Comparison of ENCODE assay signal across 27 cellular contexts in genomic region chr22:27518583-27519437, GRCh38.
DNase-seq lines count a peak whose midpoint lies in the region; ATAC-seq, FAIRE-seq and TF ChIP-seq lines count a peak whose summit lies in the region.
"Had no signal": no experiment of that assay in that cellular context is flagged by ENCODE, and none has a peak within 500 bp of the region (broad histone marks: within the 10 kb centered on the region; RNA-seq: fewer than 3 reads in every experiment).

No MANE protein-coding gene starts in this region.

- H2AK5ac ChIP-seq in neuronal stem cell (ENCODE audit: low read depth, low read length), result peak overlapping the region; percentile 15

- H3K27ac ChIP-seq in HUES48 (ENCODE audit: low read depth, low read length), result no peak overlapping the region
- peak overlapping the region; percentile 21 for H3K27ac ChIP-seq in neuronal stem cell (replicated peaks; ENCODE audit: low read length)
- H3K27ac ChIP-seq: brain microvascular endothelial cell, esophagus squamous epithelium, SK-N-MC, thoracic aorta had no signal

- H2AFZ ChIP-seq in neuronal stem cell (ENCODE audit: low read length), result peak overlapping the region; percentile 88

- H2BK15ac ChIP-seq in neuronal stem cell (ENCODE audit: low read length), result peak overlapping the region; percentile 77

- no peak for DNase-seq in neuronal stem cell (ENCODE audit: low spot score)
- DNase-seq in NCI-H510A (lab: John Stamatoyannopoulos, UW), result no peak
- no peak for DNase-seq in RCC 7860 (ENCODE audit: low spot score)
- DNase-seq: activated CD4-positive, alpha-beta T cell treated with anti-CD3 and anti-CD28 coated beads, Interleukin-2, amount 50 U/mL, for 4 hours; activated CD8-positive, alpha-beta memory T cell treated with anti-CD3 and anti-CD28 coated beads, Interleukin-2, amount 50 U/mL, for 48 hours; activated naive CD8-positive, alpha-beta T cell treated with anti-CD3 and anti-CD28 coated beads, Interleukin-2, amount 10 ng/mL, durations not matched to agents 7 days and 5 days; brain microvascular endothelial cell; CD4-positive, alpha-beta T cell; endodermal cell; esophagus squamous epithelium; GF-D8; glutamatergic neuron; Kasumi-1; left cardiac atrium; natural killer cell; NCI-H1105; NCI-H2029 treated with DMSO at 0.1 percent for 48 hours; stimulated activated CD4-positive, alpha-beta T cell treated with anti-CD3 and anti-CD28 coated beads, Interleukin-1b, Interleukin-23, amount 100 ng/mL, for 48 hours had no signal

- H3K4me2 ChIP-seq in neuronal stem cell (ENCODE audit: insufficient read depth, low read length, poor library complexity, severe bottlenecking), result no peak overlapping the region

- no peaks in the 10 kb centered on the region for H3K79me1 ChIP-seq in neuronal stem cell (ENCODE audit: low read depth, low read length)

- ATAC-seq in SK-N-SH treated with all-trans-retinoic acid at 6 μM for 48 hours (peak; percentile 45; the same call in 2 of the 3 replicates), GM21786 (IDR thresholded peaks at IDR 0.05; ENCODE audit: unreplicated experiment) (no peak), GM21526 (IDR thresholded peaks at IDR 0.05; ENCODE audit: low FRiP score, unreplicated experiment) (no peak)
- ATAC-seq: natural killer cell; stimulated activated effector memory CD8-positive, alpha-beta T cell treated with anti-CD3 and anti-CD28 coated beads, Interleukin-12 subunit alpha, Interleukin-12 subunit beta, amount 100 ng/mL, for 72 hours had no signal

- WGBS in neuronal stem cell (ENCODE audit: extremely low coverage in 2 of 2, insufficient read length in 2 of 2, insufficient replicate concordance in 1 of 2), 2 donors, result no CpG with 5 or more reads among the region's 17 CpGs

- H3K27me3 ChIP-seq in HUES48 (ENCODE audit: control insufficient read depth, insufficient read depth, low read length) (no peaks in the 10 kb centered on the region), iPS-15b (ENCODE audit: control insufficient read depth, insufficient read depth, low read length) (no peaks in the 10 kb centered on the region), neuronal stem cell (ENCODE audit: control insufficient read depth in 3 of 3, insufficient read depth in 3 of 3, low read depth in 1 of 3, low read length in 3 of 3) (no peaks in the 10 kb centered on the region)
- H3K27me3 ChIP-seq: brain microvascular endothelial cell, esophagus squamous epithelium had no signal

- no peaks in the 10 kb centered on the region for H3K9me3 ChIP-seq in HUES48 (ENCODE audit: control insufficient read depth, insufficient read depth, low read length)
- H3K9me3 ChIP-seq in iPS-15b (ENCODE audit: control insufficient read depth, insufficient read depth, low read length), result no peaks in the 10 kb centered on the region
- H3K9me3 ChIP-seq in neuronal stem cell (replicated peaks in 1 of 2; ENCODE audit: control insufficient read depth in 2 of 2, insufficient read depth in 1 of 2, low read depth in 1 of 2, low read length in 2 of 2), result no peaks in the 10 kb centered on the region
- H3K9me3 ChIP-seq: esophagus squamous epithelium, thoracic aorta had no signal

- peak overlapping the region; percentile 55 for H2BK5ac ChIP-seq in neuronal stem cell (ENCODE audit: low read length)

- H4K91ac ChIP-seq in neuronal stem cell (ENCODE audit: low read depth, low read length, poor library complexity), result peak overlapping the region; percentile 99

- H3K23ac ChIP-seq in neuronal stem cell (ENCODE audit: low read depth, low read length, poor library complexity), result no peak overlapping the region

- peaks cover 7% of the 10 kb centered on the region for H3K4me1 ChIP-seq in HUES48 (ENCODE audit: control insufficient read depth, insufficient read depth, low read length)
- H3K4me1 ChIP-seq in iPS-15b (ENCODE audit: control insufficient read depth, insufficient read depth, low read length), result peaks cover 4% of the 10 kb centered on the region
- peaks cover 11 to 13% of the 10 kb centered on the region in 2 donors for H3K4me1 ChIP-seq in neuronal stem cell (ENCODE audit: control insufficient read depth in 2 of 2, insufficient read depth in 1 of 2, low read depth in 1 of 2, low read length in 2 of 2)

- H3K36me3 ChIP-seq in HUES48 (ENCODE audit: control insufficient read depth, insufficient read depth, low read length) (no peaks in the 10 kb centered on the region), iPS-15b (ENCODE audit: control insufficient read depth, insufficient read depth, low read length) (no peaks in the 10 kb centered on the region), neuronal stem cell (replicated peaks in 1 of 2; ENCODE audit: control insufficient read depth in 2 of 2, insufficient read depth in 2 of 2, low read length in 2 of 2) (no peaks in the 10 kb centered on the region)
- H3K36me3 ChIP-seq: brain microvascular endothelial cell, esophagus squamous epithelium, thoracic aorta had no signal

- H3K4me3 ChIP-seq in HUES48 (ENCODE audit: low read depth, low read length) (no peak overlapping the region), iPS-15b (ENCODE audit: low read depth, low read length) (no peak overlapping the region), neuronal stem cell (ENCODE audit: low read length in 2 of 2) (no peak overlapping the region)
- H3K4me3 ChIP-seq: esophagus squamous epithelium, SK-N-MC, thoracic aorta had no signal

- H3K18ac ChIP-seq in neuronal stem cell (ENCODE audit: low read length), result peak overlapping the region; percentile 94

- no peak for FAIRE-seq in RCC 7860 (lab: Jason Lieb, UNC)
- FAIRE-seq: colon had no signal

- peak overlapping the region; percentile 56 for H3K4ac ChIP-seq in neuronal stem cell (ENCODE audit: low read length)

- H4K8ac ChIP-seq in neuronal stem cell (ENCODE audit: low read depth, low read length), result peak overlapping the region; percentile 97

- peak overlapping the region; percentile 97 for H3K14ac ChIP-seq in neuronal stem cell (ENCODE audit: low read length)

- peak overlapping the region; percentile 45 for H2BK120ac ChIP-seq in neuronal stem cell (ENCODE audit: low read depth, low read length)

- peak overlapping the region; percentile 75 for H2BK12ac ChIP-seq in neuronal stem cell (ENCODE audit: low read length)

- H3K9ac ChIP-seq in HUES48 (ENCODE audit: low read depth, low read length), result peak overlapping the region; percentile 15; the same call in 1 of the 2 replicates
- peak overlapping the region; percentile 18 for H3K9ac ChIP-seq in iPS-15b (ENCODE audit: low read depth, low read length)
- H3K9ac ChIP-seq in neuronal stem cell (ENCODE audit: low read depth, low read length, poor library complexity), result peak overlapping the region; percentile 34

TF ChIP-seq in SK-N-SH treated with all-trans-retinoic acid at 6 μM for 48 hours, 23 proteins besides CTCF, POLR2A, EP300 and RAD21 (continues in another document):
- no peak for TF ChIP-seq ZNF70 (CRISPR knock-in tag; IDR thresholded peaks at IDR 0.05)
- no peak for TF ChIP-seq TSHZ2 (CRISPR knock-in tag; IDR thresholded peaks at IDR 0.05)
- TF ChIP-seq SNAI2 (CRISPR knock-in tag; IDR thresholded peaks at IDR 0.05), result no peak
- TF ChIP-seq CSRNP3 (CRISPR knock-in tag; IDR thresholded peaks at IDR 0.05), result no peak
- TF ChIP-seq BACH2 (CRISPR knock-in tag; IDR thresholded peaks at IDR 0.05; ENCODE audit: borderline replicate concordance), result no peak
- no peak for TF ChIP-seq CREB5 (CRISPR knock-in tag; IDR thresholded peaks at IDR 0.05; ENCODE audit: low read depth)
- no peak for TF ChIP-seq TCF4 (CRISPR knock-in tag; IDR thresholded peaks at IDR 0.05; ENCODE audit: borderline replicate concordance)
- TF ChIP-seq ZC3H10 (CRISPR knock-in tag; IDR thresholded peaks at IDR 0.05), result no peak
